Comparison of ENCODE assay signal across 19 cellular contexts in genomic region chr2:34836361-34836760, GRCh38.
DNase-seq lines count a peak whose midpoint lies in the region; ATAC-seq and TF ChIP-seq lines count a peak whose summit lies in the region.
"Had no signal": no experiment of that assay in that cellular context is flagged by ENCODE, and none has a peak within 500 bp of the region (broad histone marks: within the 10 kb centered on the region; RNA-seq: fewer than 3 reads in every experiment).

No MANE protein-coding gene starts in this region.

- WGBS in mesenchymal stem cell, result no CpG with 5 or more reads among the region's 1 CpG

- H3K4me1 ChIP-seq in mesenchymal stem cell (ENCODE audit: control insufficient read depth, insufficient read depth, low read depth, low read length) (no peaks in the 10 kb centered on the region), mucosa of descending colon (ENCODE audit: low read depth) (no peaks in the 10 kb centered on the region)
- H3K4me1 ChIP-seq: A549; BLaER1 treated with 17β-estradiol and CSF1 and Interleukin-3, amounts not matched to agents 10 nM and 100 nM; Caco-2 had no signal

- intact Hi-C loops in mucosa of descending colon (cut with DNase I, micrococcal nuclease), result no loop called here

- H4K8ac ChIP-seq in mesenchymal stem cell (ENCODE audit: low read length), result no peak overlapping the region

- no peak overlapping the region for H3K18ac ChIP-seq in mesenchymal stem cell (ENCODE audit: low read depth in 1 of 2, low read length in 2 of 2)

- H3K79me1 ChIP-seq in mesenchymal stem cell (replicated peaks; ENCODE audit: low read length, poor library complexity, severe bottlenecking), result no peaks in the 10 kb centered on the region

- no peak overlapping the region for H3K9ac ChIP-seq in mesenchymal stem cell (ENCODE audit: low read length)
- H3K9ac ChIP-seq: BLaER1 treated with 17β-estradiol and CSF1 and Interleukin-3, amounts not matched to agents 10 nM and 100 nM had no signal

- no peak overlapping the region for H4K91ac ChIP-seq in mesenchymal stem cell (ENCODE audit: low read length)

- no peak overlapping the region for H3K23ac ChIP-seq in mesenchymal stem cell (ENCODE audit: low read length in 2 of 2)

- H3K4me3 ChIP-seq in epithelial cell of esophagus (ENCODE audit: low read length), result no peak overlapping the region
- no peak overlapping the region for H3K4me3 ChIP-seq in mesenchymal stem cell (ENCODE audit: insufficient read depth in 1 of 2, low read depth in 1 of 2, low read length in 2 of 2)
- no peak overlapping the region for H3K4me3 ChIP-seq in mucosa of descending colon
- H3K4me3 ChIP-seq: A549; BLaER1 treated with 17β-estradiol and CSF1 and Interleukin-3, amounts not matched to agents 10 nM and 100 nM; GM12878 had no signal

- no peak overlapping the region for H3K14ac ChIP-seq in mesenchymal stem cell (ENCODE audit: low read length in 2 of 2)

- H2BK120ac ChIP-seq in mesenchymal stem cell (ENCODE audit: low read depth, low read length), result no peak overlapping the region

- no peak for TF ChIP-seq CTCF in epithelial cell of esophagus (IDR thresholded peaks at IDR 0.05; ENCODE audit: insufficient read depth, low read depth, low read length, missing control alignments)
- no peak for TF ChIP-seq CTCF in mucosa of descending colon (IDR thresholded peaks at IDR 0.05)

- ATAC-seq in mucosa of descending colon, result no peak
- ATAC-seq: A549; CD8-positive, alpha-beta T cell; GM12878 had no signal

- H2BK15ac ChIP-seq in mesenchymal stem cell (ENCODE audit: low read depth, poor library complexity, severe bottlenecking), result no peak overlapping the region

- H2AFZ ChIP-seq in mesenchymal stem cell (ENCODE audit: low read depth, low read length), result no peak overlapping the region

- H3K4me2 ChIP-seq in mesenchymal stem cell (ENCODE audit: low read length, poor library complexity, severe bottlenecking), result no peak overlapping the region
- H3K4me2 ChIP-seq: A549; BLaER1 treated with 17β-estradiol and CSF1 and Interleukin-3, amounts not matched to agents 10 nM and 100 nM had no signal

- H3K36me3 ChIP-seq in mesenchymal stem cell (ENCODE audit: control insufficient read depth in 1 of 2, insufficient read depth in 2 of 2, low read depth in 1 of 2, low read length in 2 of 2) (no peaks in the 10 kb centered on the region), mucosa of descending colon (ENCODE audit: low read depth) (no peaks in the 10 kb centered on the region)
- H3K36me3 ChIP-seq: BLaER1 treated with 17β-estradiol and CSF1 and Interleukin-3, amounts not matched to agents 10 nM and 100 nM had no signal

- H2BK12ac ChIP-seq in mesenchymal stem cell (ENCODE audit: low read length in 2 of 2), result no peak overlapping the region

- H3K9me3 ChIP-seq in mesenchymal stem cell (ENCODE audit: control insufficient read depth, low read length) (peaks cover 36% of the 10 kb centered on the region), mucosa of descending colon (peaks cover 14% of the 10 kb centered on the region)
- H3K9me3 ChIP-seq: BLaER1 treated with 17β-estradiol and CSF1 and Interleukin-3, amounts not matched to agents 10 nM and 100 nM; Caco-2 had no signal

- no peak overlapping the region for H2AK5ac ChIP-seq in mesenchymal stem cell (ENCODE audit: low read length, severe bottlenecking)

- H3K27me3 ChIP-seq in mesenchymal stem cell (ENCODE audit: control insufficient read depth in 1 of 2, insufficient read depth in 1 of 2, low read length in 2 of 2), result no peaks in the 10 kb centered on the region
- H3K27me3 ChIP-seq: BLaER1 treated with 17β-estradiol and CSF1 and Interleukin-3, amounts not matched to agents 10 nM and 100 nM had no signal

- peak overlapping the region; percentile 19 for H2BK5ac ChIP-seq in mesenchymal stem cell (ENCODE audit: low read depth, low read length, poor library complexity, severe bottlenecking)

- DNase-seq in HS-5 (ENCODE audit: low read depth) (peak; percentile 5), epithelial cell of esophagus (ENCODE audit: low read depth) (peak; percentile 0), mesenchymal stem cell (no peak), mucosa of descending colon (no peak), DMS53 treated with DMSO at 0.1 percent for 48 hours (lab: John Stamatoyannopoulos, UW; ENCODE audit: unreplicated experiment) (no peak)
- DNase-seq: AML-193; Caco-2; Calu3; CD4-positive, alpha-beta T cell; CD8-positive, alpha-beta T cell; DMS79; DND-41; EL; GDM1 had no signal

- no peak overlapping the region for H3K27ac ChIP-seq in mesenchymal stem cell (ENCODE audit: low read length, poor library complexity, severe bottlenecking)
- H3K27ac ChIP-seq: 22Rv1; A549; BLaER1 treated with 17β-estradiol and CSF1 and Interleukin-3, amounts not matched to agents 10 nM and 100 nM; C4-2B had no signal

- H3K4ac ChIP-seq in mesenchymal stem cell (ENCODE audit: low read depth in 1 of 2, low read length in 2 of 2), result no peak overlapping the region

Comparison
In these comparisons a context has a peak if more than half of its experiments do, and no peak if none do; other contexts are left out.
1. DNase-seq: peak in HS-5 (single experiment) and epithelial cell of esophagus (single experiment); none in mesenchymal stem cell (single experiment), mucosa of descending colon (0 of 3) and DMS53 treated with DMSO at 0.1 percent for 48 hours (single experiment).